In the genomic region with DNA sequence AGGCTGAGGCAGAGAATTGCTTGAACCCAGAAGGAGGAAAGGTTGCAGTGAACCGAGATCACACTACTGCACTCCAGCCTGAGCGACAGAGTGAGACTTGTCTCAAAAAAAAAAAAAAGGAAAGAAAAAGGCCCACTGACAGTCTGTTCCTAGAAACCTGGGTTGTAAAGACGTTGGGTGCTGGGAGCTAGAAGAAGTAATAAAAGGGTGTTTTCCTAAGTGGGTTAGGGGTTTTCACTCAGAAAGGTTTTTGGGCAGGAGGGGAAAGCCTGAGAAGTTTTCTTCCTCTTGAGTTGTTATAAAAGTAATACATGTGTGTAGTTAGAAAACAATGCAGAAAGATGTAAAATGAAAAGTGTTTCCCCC, we compare ENCODE assay signal across 1 cellular context.
TF ChIP-seq lines count a peak whose summit lies in the region.

No MANE protein-coding gene starts in this region.

TF ChIP-seq in K562, 482 proteins besides CTCF, POLR2A, EP300 and RAD21:
- no peak for TF ChIP-seq HEY1 (CRISPR knock-in tag; IDR thresholded peaks at IDR 0.05; ENCODE audit: borderline replicate concordance)
- TF ChIP-seq ILF3 (IDR thresholded peaks at IDR 0.05; ENCODE audit: borderline replicate concordance): no peak
- peak; percentile 31 for TF ChIP-seq NUFIP1 (IDR thresholded peaks at IDR 0.05; ENCODE audit: partially characterized antibody)
- 0 out of 2 replicates have a peak, but pooled peaks have one; percentile 27 for TF ChIP-seq POLR2G (IDR thresholded peaks at IDR 0.05; ENCODE audit: low read depth, low read length)
- TF ChIP-seq, protein P1, sequence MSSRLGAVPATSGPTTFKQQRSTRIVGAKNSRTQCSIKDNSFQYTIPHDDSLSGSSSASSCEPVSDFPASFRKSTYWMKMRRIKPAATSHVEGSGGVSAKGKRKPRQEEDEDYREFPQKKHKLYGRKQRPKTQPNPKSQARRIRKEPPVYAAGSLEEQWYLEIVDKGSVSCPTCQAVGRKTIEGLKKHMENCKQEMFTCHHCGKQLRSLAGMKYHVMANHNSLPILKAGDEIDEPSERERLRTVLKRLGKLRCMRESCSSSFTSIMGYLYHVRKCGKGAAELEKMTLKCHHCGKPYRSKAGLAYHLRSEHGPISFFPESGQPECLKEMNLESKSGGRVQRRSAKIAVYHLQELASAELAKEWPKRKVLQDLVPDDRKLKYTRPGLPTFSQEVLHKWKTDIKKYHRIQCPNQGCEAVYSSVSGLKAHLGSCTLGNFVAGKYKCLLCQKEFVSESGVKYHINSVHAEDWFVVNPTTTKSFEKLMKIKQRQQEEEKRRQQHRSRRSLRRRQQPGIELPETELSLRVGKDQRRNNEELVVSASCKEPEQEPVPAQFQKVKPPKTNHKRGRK (tag; IDR thresholded peaks at IDR 0.05): peak; percentile 63; the same call in 1 of the 2 replicates
- TF ChIP-seq, protein P2, sequence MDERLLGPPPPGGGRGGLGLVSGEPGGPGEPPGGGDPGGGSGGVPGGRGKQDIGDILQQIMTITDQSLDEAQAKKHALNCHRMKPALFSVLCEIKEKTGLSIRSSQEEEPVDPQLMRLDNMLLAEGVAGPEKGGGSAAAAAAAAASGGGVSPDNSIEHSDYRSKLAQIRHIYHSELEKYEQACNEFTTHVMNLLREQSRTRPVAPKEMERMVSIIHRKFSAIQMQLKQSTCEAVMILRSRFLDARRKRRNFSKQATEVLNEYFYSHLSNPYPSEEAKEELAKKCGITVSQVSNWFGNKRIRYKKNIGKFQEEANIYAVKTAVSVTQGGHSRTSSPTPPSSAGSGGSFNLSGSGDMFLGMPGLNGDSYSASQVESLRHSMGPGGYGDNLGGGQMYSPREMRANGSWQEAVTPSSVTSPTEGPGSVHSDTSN (CRISPR knock-in tag; IDR thresholded peaks at IDR 0.05; ENCODE audit: low read depth): no peak
- TF ChIP-seq, protein P2 (tag; conservative IDR thresholded peaks at IDR 0.05; ENCODE audit: low read depth): no peak
